Comparison of ENCODE assay signal across 1 cellular context in genomic region chr3:172530566-172530965, GRCh38.
A peak's percentile ranks its signal among the peaks of the same experiment; 100 is the strongest.
TF ChIP-seq lines count a peak whose summit lies in the region.

No MANE protein-coding gene starts in this region.

TF ChIP-seq in K562, 482 proteins besides CTCF, POLR2A, EP300 and RAD21 (continued from another document and continues in another):
- no peak for TF ChIP-seq MBD1 (CRISPR knock-in tag; IDR thresholded peaks at IDR 0.05)
- no peak for TF ChIP-seq C11orf30 (IDR thresholded peaks at IDR 0.05; ENCODE audit: low read depth)
- no peak for TF ChIP-seq ZNF143 (CRISPR knock-in tag; IDR thresholded peaks at IDR 0.05)
- no peak for TF ChIP-seq ZNF12 (CRISPR knock-in tag; IDR thresholded peaks at IDR 0.05)
- 0 out of 4 replicates have a peak, but pooled peaks of 1 of the 2 experiments have one; percentile 72 for TF ChIP-seq MLLT1 (IDR thresholded peaks at IDR 0.05)
- no peak for TF ChIP-seq TCF15 (CRISPR knock-in tag; IDR thresholded peaks at IDR 0.05)
- no peak for TF ChIP-seq NR2F6 (CRISPR knock-in tag; IDR thresholded peaks at IDR 0.05)
- no peak for TF ChIP-seq CHD7 (IDR thresholded peaks at IDR 0.05; ENCODE audit: low read depth, low read length)
- no peak for TF ChIP-seq RBM39 (optimal IDR thresholded peaks at IDR 0.05; ENCODE audit: low read depth, low read length)
- TF ChIP-seq BHLHE40 (IDR thresholded peaks at IDR 0.05; ENCODE audit: low read length): 0 out of 2 replicates have a peak, but pooled peaks have one; percentile 18
- TF ChIP-seq ZNF224 (CRISPR knock-in tag; IDR thresholded peaks at IDR 0.05): no peak
- no peak for TF ChIP-seq ZNF707 (CRISPR knock-in tag; conservative IDR thresholded peaks at IDR 0.05)
- TF ChIP-seq ZNF436 (CRISPR knock-in tag; IDR thresholded peaks at IDR 0.05): no peak
- TF ChIP-seq EWSR1 (IDR thresholded peaks at IDR 0.05; ENCODE audit: borderline replicate concordance, low read depth, partially characterized antibody): no peak
- no peak for TF ChIP-seq RUNX1 (IDR thresholded peaks at IDR 0.05; ENCODE audit: low read depth)
- no peak for TF ChIP-seq HMG20A (CRISPR knock-in tag; conservative IDR thresholded peaks at IDR 0.05)
- TF ChIP-seq NBN (IDR thresholded peaks at IDR 0.05; ENCODE audit: low read depth): 0 out of 2 replicates have a peak, but pooled peaks have one; percentile 36
- TF ChIP-seq HLTF (IDR thresholded peaks at IDR 0.05): no peak
- peak; percentile 77 for TF ChIP-seq NCOR1 (IDR thresholded peaks at IDR 0.05)
- TF ChIP-seq RFX1 (IDR thresholded peaks at IDR 0.05): peak; percentile 55
- no peak for TF ChIP-seq TOE1 (IDR thresholded peaks at IDR 0.05; ENCODE audit: borderline replicate concordance)
- TF ChIP-seq TOE1 (CRISPR knock-in tag; IDR thresholded peaks at IDR 0.05; ENCODE audit: borderline replicate concordance, low read depth): no peak
- TF ChIP-seq CREBBP (IDR thresholded peaks at IDR 0.05; ENCODE audit: low read depth, low read length): no peak
- TF ChIP-seq ZFX (CRISPR knock-in tag; IDR thresholded peaks at IDR 0.05): peak; percentile 40; the same call in 1 of the 2 replicates
- TF ChIP-seq DEAF1 (CRISPR knock-in tag; IDR thresholded peaks at IDR 0.05): 0 out of 2 replicates have a peak, but pooled peaks have one; percentile 10
- TF ChIP-seq CBX1 (IDR thresholded peaks at IDR 0.05; ENCODE audit: low read depth): no peak
- peak; percentile 40 for TF ChIP-seq HMGN3 (IDR thresholded peaks at IDR 0.05; ENCODE audit: borderline replicate concordance, extremely low read depth, insufficient read length, low read depth, low read length)
- no peak for TF ChIP-seq FOXA3 (CRISPR knock-in tag; conservative IDR thresholded peaks at IDR 0.05 in 1 of 2, IDR thresholded peaks at IDR 0.05 in 1 of 2)
- no peak for TF ChIP-seq HDGF (IDR thresholded peaks at IDR 0.05)
- no peak for TF ChIP-seq BACH1 (tag; IDR thresholded peaks at IDR 0.05)
- TF ChIP-seq NUFIP1 (IDR thresholded peaks at IDR 0.05; ENCODE audit: partially characterized antibody): no peak
- no peak for TF ChIP-seq CREM (IDR thresholded peaks at IDR 0.05; ENCODE audit: low read depth)
- TF ChIP-seq ZNF347 (CRISPR knock-in tag; IDR thresholded peaks at IDR 0.05; ENCODE audit: low read depth): no peak
- TF ChIP-seq USF1 (CRISPR knock-in tag; IDR thresholded peaks at IDR 0.05): no peak
- no peak for TF ChIP-seq TAF7 (tag; IDR thresholded peaks at IDR 0.05)
- TF ChIP-seq GABPB1 (CRISPR knock-in tag; IDR thresholded peaks at IDR 0.05): no peak
- no peak for TF ChIP-seq CHD4 (IDR thresholded peaks at IDR 0.05; ENCODE audit: insufficient read depth, insufficient replicate concordance, low read depth, low read length, poor library complexity, severe bottlenecking)
- peak; percentile 80 for TF ChIP-seq CTBP1 (IDR thresholded peaks at IDR 0.05; ENCODE audit: borderline replicate concordance)
- TF ChIP-seq NFIC (IDR thresholded peaks at IDR 0.05): no peak
- no peak for TF ChIP-seq CREB1 (IDR thresholded peaks at IDR 0.05)
- no peak for TF ChIP-seq CREB1 (CRISPR knock-in tag; IDR thresholded peaks at IDR 0.05)
- TF ChIP-seq ARID3B (CRISPR knock-in tag; IDR thresholded peaks at IDR 0.05; ENCODE audit: borderline replicate concordance): no peak
